ENCODE assay signal across 1 cellular context in the genomic region with DNA sequence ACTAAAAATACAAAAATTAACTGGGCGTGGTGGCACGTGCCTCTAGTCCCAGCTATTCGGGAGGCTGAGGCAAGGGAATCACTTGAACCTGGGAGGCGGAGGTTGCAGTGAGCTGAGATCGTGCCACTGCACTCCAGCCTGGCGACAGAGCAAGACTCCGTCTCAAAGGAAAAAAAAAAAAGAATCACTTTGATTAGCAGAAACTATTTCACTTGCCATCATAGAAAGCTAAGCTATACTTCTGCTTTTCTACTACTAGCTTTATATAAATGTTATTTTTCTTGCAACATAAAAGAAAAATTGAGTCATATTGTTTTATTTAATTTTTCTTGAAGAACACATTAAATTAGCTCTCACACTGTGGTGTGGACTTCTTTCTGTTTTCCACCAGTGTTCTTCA. TPM values are rescaled to one million over a fixed set of nuclear protein-coding genes. Genes with fewer than 3 reads are reported as not detected.
"Had no signal": no experiment of that assay in that cellular context is flagged by ENCODE, and none has a peak within 500 bp of the region (broad histone marks: within the 10 kb centered on the region; RNA-seq: fewer than 3 reads in every experiment).

No MANE protein-coding gene starts in this region.

RNA-seq across cellular contexts. Expression of a gene that starts 18.1 kb away (rescaled TPM):
- polyA plus RNA-seq: neural cell had no signal
